ENCODE assay signal across 26 cellular contexts in genomic region chr7:18975276-18975675, GRCh38.
DNase-seq lines count a peak whose midpoint lies in the region; ATAC-seq, FAIRE-seq and TF ChIP-seq lines count a peak whose summit lies in the region.
"Had no signal": no experiment of that assay in that cellular context is flagged by ENCODE, and none has a peak within 500 bp of the region (broad histone marks: within the 10 kb centered on the region; RNA-seq: fewer than 3 reads in every experiment).

No MANE protein-coding gene starts in this region.

- H3K27me3 ChIP-seq in mammary epithelial cell (ENCODE audit: insufficient read depth, low read length) (no peaks in the 10 kb centered on the region), thoracic aorta (replicated peaks; ENCODE audit: insufficient read depth) (no peaks in the 10 kb centered on the region), testis (no peaks in the 10 kb centered on the region), small intestine (ENCODE audit: control insufficient read depth in 2 of 2, insufficient read depth in 2 of 2, low read length in 2 of 2) (no peaks in the 10 kb centered on the region)
- H3K27me3 ChIP-seq: BLaER1, gastrocnemius medialis, hepatocyte, ovary, uterus had no signal

- no peak overlapping the region for H3K4me3 Mint-ChIP-seq in HFFc6
- H3K4me3 Mint-ChIP-seq: activated CD4-positive, alpha-beta memory T cell treated with anti-CD3 and anti-CD28 coated beads, Interleukin-2, amount 10 ng/mL, durations not matched to agents 7 days and 5 days; brain; H9; T-helper 2 cell treated with Interferon-gamma antibody and Interleukin-4, amounts not matched to agents 5 μg/mL and 100 μg/mL, for 36 hours had no signal

- H3K4me1 ChIP-seq in mammary epithelial cell (ENCODE audit: insufficient read depth, low read length) = peaks cover 63% of the 10 kb centered on the region
- H3K4me1 ChIP-seq in thoracic aorta (ENCODE audit: control insufficient read depth in 1 of 2, low read depth in 2 of 2) = peaks cover 29 to 47% of the 10 kb centered on the region in 2 donors
- H3K4me1 ChIP-seq in testis = no peaks in the 10 kb centered on the region
- no peaks in the 10 kb centered on the region for H3K4me1 ChIP-seq in small intestine (ENCODE audit: control insufficient read depth in 2 of 2, insufficient read depth in 1 of 2, low read depth in 1 of 2, low read length in 1 of 2)
- H3K4me1 ChIP-seq: BLaER1, lower lobe of right lung, uterus had no signal

- no peaks in the 10 kb centered on the region for H3K27me3 Mint-ChIP-seq in HFFc6 (ENCODE audit: insufficient read depth)
- H3K27me3 Mint-ChIP-seq: activated CD4-positive, alpha-beta memory T cell treated with anti-CD3 and anti-CD28 coated beads, Interleukin-2, amount 10 ng/mL, durations not matched to agents 7 days and 5 days had no signal

- no peaks in the 10 kb centered on the region for H3K36me3 ChIP-seq in mammary epithelial cell (ENCODE audit: insufficient read depth, low read length)
- no peaks in the 10 kb centered on the region for H3K36me3 ChIP-seq in thoracic aorta
- no peaks in the 10 kb centered on the region for H3K36me3 ChIP-seq in testis (ENCODE audit: low read depth, missing control alignments)
- H3K36me3 ChIP-seq in small intestine (ENCODE audit: control insufficient read depth in 2 of 2, insufficient read depth in 2 of 2, low read length in 2 of 2) = no peaks in the 10 kb centered on the region
- H3K36me3 ChIP-seq: BLaER1, gastrocnemius medialis, lower lobe of right lung, ovary, uterus had no signal

- BruUV-seq in mammary epithelial cell (replicated peaks; lab: Mats Ljungman, UMichigan) = no TSS peak

- H3K9ac ChIP-seq in mammary epithelial cell (ENCODE audit: insufficient read depth, low read length) = no peak overlapping the region
- H3K9ac ChIP-seq: BLaER1 had no signal

- no peaks in the 10 kb centered on the region for H4K20me1 ChIP-seq in mammary epithelial cell (ENCODE audit: insufficient read depth, low read length)
- H4K20me1 ChIP-seq: BLaER1 had no signal

- DNase-seq in HFFc6 (no peak), NCI-H82 (lab: John Stamatoyannopoulos, UW) (peak; percentile 55), mammary epithelial cell (no peak), thoracic aorta (ENCODE audit: low spot score) (no peak), testis (no peak), small intestine (no peak)
- DNase-seq: activated CD4-positive, alpha-beta memory T cell treated with anti-CD3 and anti-CD28 coated beads, Interleukin-2, amount 10 ng/mL, durations not matched to agents 7 days and 5 days; activated CD8-positive, alpha-beta memory T cell treated with anti-CD3 and anti-CD28 coated beads, Interleukin-2, amount 50 U/mL, for 4 hours; activated naive CD4-positive, alpha-beta T cell treated with Interleukin-2 at 50 U/mL for 16 hours; DMS53; gastrocnemius medialis; H9; lower lobe of right lung; NCI-H1417 treated with DMSO at 0.1 percent for 48 hours; NCI-H2081; ovary; Right ventricle myocardium superior; stimulated activated naive CD4-positive, alpha-beta T cell; uterus had no signal

- CTCF ChIA-PET in mammary epithelial cell (lab: Charles Lee; ENCODE audit: low non-redundant PET) = no interaction called here

- ATAC-seq in thoracic aorta (ENCODE audit: insufficient number of reproducible peaks, low FRiP score, low read depth) = no peak
- ATAC-seq in HG03045 (IDR thresholded peaks at IDR 0.05; ENCODE audit: unreplicated experiment) = no peak
- ATAC-seq: gastrocnemius medialis, lower lobe of right lung had no signal

- peak overlapping the region; percentile 9 for H3K27ac Mint-ChIP-seq in HFFc6
- H3K27ac Mint-ChIP-seq: activated CD4-positive, alpha-beta memory T cell treated with anti-CD3 and anti-CD28 coated beads, Interleukin-2, amount 10 ng/mL, durations not matched to agents 7 days and 5 days; T-helper 2 cell treated with Interferon-gamma antibody and Interleukin-4, amounts not matched to agents 5 μg/mL and 100 μg/mL, for 36 hours had no signal

- H3K9me3 ChIP-seq in mammary epithelial cell (replicated peaks; ENCODE audit: insufficient read depth, low read length) = no peaks in the 10 kb centered on the region
- no peaks in the 10 kb centered on the region for H3K9me3 ChIP-seq in thoracic aorta
- no peaks in the 10 kb centered on the region for H3K9me3 ChIP-seq in testis
- H3K9me3 ChIP-seq in small intestine (ENCODE audit: control insufficient read depth, low read depth) = no peaks in the 10 kb centered on the region
- H3K9me3 ChIP-seq: BLaER1, gastrocnemius medialis, lower lobe of right lung, ovary, uterus had no signal

- TF ChIP-seq CTCF in HFFc6 (IDR thresholded peaks at IDR 0.05) (no peak), mammary epithelial cell (conservative IDR thresholded peaks at IDR 0.05 in 1 of 2, IDR thresholded peaks at IDR 0.05 in 1 of 2; ENCODE audit: extremely low read depth in 1 of 2, insufficient read depth in 1 of 2, low read depth in 1 of 2, low read length in 2 of 2) (no peak), thoracic aorta (IDR thresholded peaks at IDR 0.05) (no peak), testis (IDR thresholded peaks at IDR 0.05) (no peak)

- H3K4me2 ChIP-seq in mammary epithelial cell (ENCODE audit: insufficient read depth, low read depth, low read length) = no peak overlapping the region
- H3K4me2 ChIP-seq: BLaER1, hepatocyte had no signal

- dilution Hi-C loops in mammary epithelial cell (cut with HindIII; ENCODE audit: low sequenced_read_pairs) = no loop called here

- H3K79me2 ChIP-seq in mammary epithelial cell (ENCODE audit: insufficient read depth, low read length) = no peaks in the 10 kb centered on the region
- H3K79me2 ChIP-seq: hepatocyte had no signal

- peaks cover 13% of the 10 kb centered on the region; the same call in 1 of the 2 replicates for H3K36me3 Mint-ChIP-seq in HFFc6 (ENCODE audit: low read depth)

- no peaks in the 10 kb centered on the region for H3K9me3 Mint-ChIP-seq in HFFc6
- H3K9me3 Mint-ChIP-seq: H9 had no signal

- H3K27ac ChIP-seq in mammary epithelial cell (ENCODE audit: insufficient read depth, low read depth, low read length) (peak overlapping the region; percentile 21), thoracic aorta (peak overlapping the region; percentile 52 to 78), testis (no peak overlapping the region), small intestine (ENCODE audit: low read depth in 1 of 2, low read length in 1 of 2) (no peak overlapping the region)
- H3K27ac ChIP-seq: BLaER1, gastrocnemius medialis, hepatocyte, lower lobe of right lung, ovary, skin epidermis, uterus had no signal

- TF ChIP-seq POLR2A in testis (IDR thresholded peaks at IDR 0.05) = no peak

- in situ Hi-C loops in mammary epithelial cell (cut with MboI; ENCODE audit: low sequenced_read_pairs in 2 of 2) = no loop called here

- H2AFZ ChIP-seq in mammary epithelial cell (ENCODE audit: low read depth, low read length) = no peak overlapping the region
- H2AFZ ChIP-seq: hepatocyte had no signal

- H3K4me3 ChIP-seq in mammary epithelial cell (replicated peaks in 1 of 3; ENCODE audit: insufficient read depth in 1 of 3, low read depth in 2 of 3, low read length in 3 of 3) (no peak overlapping the region), thoracic aorta (no peak overlapping the region), testis (no peak overlapping the region), small intestine (ENCODE audit: low read depth in 1 of 2, low read length in 2 of 2) (no peak overlapping the region)
- H3K4me3 ChIP-seq: BLaER1, gastrocnemius medialis, hepatocyte, lower lobe of right lung, ovary, skin epidermis, uterus had no signal

- peaks cover 60% of the 10 kb centered on the region for H3K4me1 Mint-ChIP-seq in HFFc6 (ENCODE audit: low read depth)
- H3K4me1 Mint-ChIP-seq: activated CD4-positive, alpha-beta memory T cell treated with anti-CD3 and anti-CD28 coated beads, Interleukin-2, amount 10 ng/mL, durations not matched to agents 7 days and 5 days; H9 had no signal

- 86% methylated on average over 3 of the region's 3 CpGs for WGBS in mammary epithelial cell (ENCODE audit: low coverage, missing lambda C conversion rate)
- WGBS in testis, 2 donors = 75 to 82% methylated on average over 3 of the region's 3 CpGs
- 61 to 80% (median 66%) methylated on average over 3 of the region's 3 CpGs for WGBS in small intestine, 3 donors

- FAIRE-seq in small intestine (lab: Jason Lieb, UNC) = no peak
- FAIRE-seq: GM12892 had no signal

- intact Hi-C loops in mammary epithelial cell (cut with micrococcal nuclease) = no loop called here
- intact Hi-C loops in testis (cut with DNase I; ENCODE audit: low total_unique reads) = no loop called here

Comparison
In these comparisons a context has a peak if more than half of its experiments do, and no peak if none do; other contexts are left out.
1. H3K27ac ChIP-seq: peak in mammary epithelial cell (single experiment) and thoracic aorta (2 of 2); none in testis (0 of 2) and small intestine (0 of 2).